ENCODE assay signal across 9 cellular contexts in genomic region chr17:73309727-73310555, GRCh38. TPM values are rescaled to one million over a fixed set of nuclear protein-coding genes. Genes with fewer than 3 reads are reported as not detected.
DNase-seq lines count a peak whose midpoint lies in the region; ATAC-seq and TF ChIP-seq lines count a peak whose summit lies in the region.
"Had no signal": no experiment of that assay in that cellular context is flagged by ENCODE, and none has a peak within 500 bp of the region (broad histone marks: within the 10 kb centered on the region; RNA-seq: fewer than 3 reads in every experiment).

No MANE protein-coding gene starts in this region.

- H3K36me3 ChIP-seq in mucosa of stomach (ENCODE audit: control insufficient read depth, insufficient read depth, low read length), result no peaks in the 10 kb centered on the region

- peaks cover 55% of the 10 kb centered on the region for H3K4me1 ChIP-seq in mucosa of stomach (ENCODE audit: control insufficient read depth, insufficient read depth, low read length)

- no peak for ATAC-seq in HG03354 (IDR thresholded peaks at IDR 0.05; ENCODE audit: poor library complexity, severe bottlenecking, unreplicated experiment)

- TSS peak; percentile 40 for BruUV-seq in Calu3 (replicated peaks; lab: Mats Ljungman, UMichigan)

- CTCF ChIA-PET in Calu3 (lab: Charles Lee), result interaction anchor here (1.0 to 3.1 kb wide), 6 partner anchors 19 to 60 kb away, joined by 5 to 24 read pairs (median 8); no protein-coding TSS in a partner anchor

- peak; percentile 26 for DNase-seq in Calu3
- DNase-seq in NCI-H82 treated with DMSO at 0.1 percent for 48 hours (lab: John Stamatoyannopoulos, UW; ENCODE audit: unreplicated experiment), result peak; percentile 57
- DNase-seq in coronary artery (ENCODE audit: low spot score), result peak; percentile 73
- DNase-seq in GF-D8 (lab: John Stamatoyannopoulos, UW), result no peak
- DNase-seq in GOT3 (lab: John Stamatoyannopoulos, UW), result no peak
- no peak for DNase-seq in NK-92 (lab: John Stamatoyannopoulos, UW; ENCODE audit: unreplicated experiment)

- no peaks in the 10 kb centered on the region for H3K27me3 Mint-ChIP-seq in Calu3 (ENCODE audit: unreplicated experiment)

- H3K9ac ChIP-seq in mucosa of stomach (ENCODE audit: low read length), result peak overlapping the region; percentile 99

- H3K9me3 ChIP-seq in mucosa of stomach (ENCODE audit: control insufficient read depth, low read length), result no peaks in the 10 kb centered on the region

- TF ChIP-seq CTCF in Calu3 (IDR thresholded peaks at IDR 0.05; ENCODE audit: unreplicated experiment), result no peak
- TF ChIP-seq CTCF in coronary artery (IDR thresholded peaks at IDR 0.05), result no peak

- H3K9me3 Mint-ChIP-seq in Calu3 (ENCODE audit: low read depth, unreplicated experiment), result no peaks in the 10 kb centered on the region

- H3K4me3 ChIP-seq in coronary artery (peak overlapping the region; percentile 100), mucosa of stomach (ENCODE audit: low read length) (peak overlapping the region; percentile 98)

- intact Hi-C loops in Calu3 (cut with micrococcal nuclease; ENCODE audit: unreplicated experiment), result loop anchor here (2.0 to 5.0 kb wide), 3 partner anchors 31 to 62 kb away; no protein-coding TSS in a partner anchor

- peak overlapping the region; percentile 94 for H3K4me3 Mint-ChIP-seq in Calu3 (ENCODE audit: low read depth, unreplicated experiment)

- H3K36me3 Mint-ChIP-seq in Calu3 (ENCODE audit: insufficient read depth, unreplicated experiment), result peaks cover 55% of the 10 kb centered on the region

- H3K27ac ChIP-seq in coronary artery, result peak overlapping the region; percentile 98 to 100

- H3K27ac Mint-ChIP-seq in Calu3 (ENCODE audit: unreplicated experiment), result peak overlapping the region; percentile 93

- H3K4me1 Mint-ChIP-seq in Calu3 (ENCODE audit: low read depth, unreplicated experiment), result peaks cover 42% of the 10 kb centered on the region

- H3K27me3 ChIP-seq in mucosa of stomach (ENCODE audit: control insufficient read depth, insufficient read depth, low read length), result no peaks in the 10 kb centered on the region

RNA-seq across cellular contexts. Expression of gene CDC42EP4, which starts 1.9 kb away (rescaled TPM):
- total RNA-seq in Calu3 (2022), result 50.2 and 60.1 TPM in 2 replicates

RNA-seq across cellular contexts. Expression of gene CPSF4L, which starts 48.3 kb away (rescaled TPM):
- total RNA-seq in Calu3 (2022), result not detected in 2 replicates
- total RNA-seq: M059J had no signal

Comparison
In these comparisons a context has a peak if more than half of its experiments do, and no peak if none do; other contexts are left out.
1. DNase-seq: peak in Calu3 (single experiment), NCI-H82 treated with DMSO at 0.1 percent for 48 hours (single experiment) and coronary artery (single experiment); none in GF-D8 (single experiment), GOT3 (single experiment) and NK-92 (single experiment).